In the genomic region with DNA sequence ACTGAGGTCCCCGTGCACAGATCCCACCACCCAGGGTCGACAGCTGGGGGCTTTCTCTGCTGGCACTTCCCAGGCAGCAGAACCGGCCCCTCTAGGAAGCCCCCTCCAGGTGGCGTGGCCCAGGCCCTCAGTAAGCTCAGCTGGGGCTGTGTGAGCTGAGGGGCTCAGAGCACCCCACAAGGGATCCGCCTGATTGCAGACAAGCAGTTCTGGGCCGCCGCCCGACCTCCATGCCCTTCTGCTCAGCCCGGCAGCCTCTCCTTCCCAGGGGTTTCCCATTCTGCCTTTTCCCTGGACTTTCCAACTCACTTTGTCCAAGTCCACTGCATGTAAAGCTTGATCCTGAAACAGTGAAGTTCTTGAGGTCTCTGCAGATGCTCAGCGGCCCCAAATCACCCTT, we compare ENCODE assay signal across 18 cellular contexts.
DNase-seq lines count a peak whose midpoint lies in the region; ATAC-seq, FAIRE-seq and TF ChIP-seq lines count a peak whose summit lies in the region.
"Had no signal": no experiment of that assay in that cellular context is flagged by ENCODE, and none has a peak within 500 bp of the region (broad histone marks: within the 10 kb centered on the region; RNA-seq: fewer than 3 reads in every experiment).

No MANE protein-coding gene starts in this region.

- POLR2A ChIA-PET in CD4-positive, alpha-beta T cell (lab: Charles Lee) = no interaction called here
- POLR2A ChIA-PET in activated B cell treated with CpG ODN at 0.5 μM for 24 hours (lab: Charles Lee) = interaction anchor here (1.4 kb wide), 1 partner anchor 24 kb away, joined by 4 read pairs; no protein-coding TSS in a partner anchor

- H3K36me3 ChIP-seq in kidney (ENCODE audit: control insufficient read depth in 1 of 2, insufficient read depth in 2 of 2, low read length in 2 of 2) (peaks cover 0 to 5% of the 10 kb centered on the region in 2 donors), prostate gland (no peaks in the 10 kb centered on the region)

- no peaks in the 10 kb centered on the region for H3K27me3 ChIP-seq in CD4-positive, alpha-beta T cell (ENCODE audit: control insufficient read depth, insufficient read depth, low read length)
- no peaks in the 10 kb centered on the region for H3K27me3 ChIP-seq in prostate gland (replicated peaks; ENCODE audit: insufficient read depth)

- WGBS in prostate gland = 92% methylated on average over 10 of the region's 10 CpGs

- H3K27ac Mint-ChIP-seq in activated naive CD4-positive, alpha-beta T cell treated with anti-CD3 and anti-CD28 coated beads, Interleukin-2, amount 50 U/mL, for 72 hours = peak overlapping the region; percentile 29 to 54
- H3K27ac Mint-ChIP-seq in activated naive CD4-positive, alpha-beta T cell treated with anti-CD3 and anti-CD28 coated beads, Interleukin-2, amount 10 ng/mL, durations not matched to agents 7 days and 5 days = no peak overlapping the region
- H3K27ac Mint-ChIP-seq in CD4-positive, alpha-beta T cell = peak overlapping the region; percentile 49
- H3K27ac Mint-ChIP-seq in activated B cell treated with CpG ODN at 0.5 μM for 24 hours = peak overlapping the region; percentile 35
- H3K27ac Mint-ChIP-seq in stimulated activated memory B cell treated with anti-CD40 and anti-IgM and Interleukin-4, amounts not matched to agents 10 μg/mL and 1 μg/mL and 100 μg/mL, for 72 hours = peak overlapping the region; percentile 62
- H3K27ac Mint-ChIP-seq: H9 had no signal

- no peak overlapping the region for H3K4me3 ChIP-seq in kidney (ENCODE audit: low read length in 2 of 2)
- no peak overlapping the region for H3K4me3 ChIP-seq in prostate gland
- H3K4me3 ChIP-seq: A549; BLaER1 treated with 17β-estradiol and CSF1 and Interleukin-3, amounts not matched to agents 10 nM and 100 nM had no signal

- TF ChIP-seq POLR2A in prostate gland (IDR thresholded peaks at IDR 0.05) = no peak

- peak; percentile 17 to 31 for ATAC-seq in activated naive CD4-positive, alpha-beta T cell treated with anti-CD3 and anti-CD28 coated beads, Interleukin-2, amount 50 U/mL, for 72 hours
- no peak for ATAC-seq in CD4-positive, alpha-beta T cell (ENCODE audit: poor library complexity)
- ATAC-seq in activated B cell treated with CpG ODN at 0.5 μM for 24 hours (ENCODE audit: low read depth) = no peak
- no peak for ATAC-seq in stimulated activated memory B cell treated with anti-CD40 and anti-IgM and Interleukin-4, amounts not matched to agents 10 μg/mL and 1 μg/mL and 100 μg/mL, for 72 hours
- ATAC-seq in activated CD4-positive, CD25-positive, alpha-beta regulatory T cell treated with anti-CD3 and anti-CD28 coated beads, Interleukin-2, amount 50 U/mL, for 24 hours = no peak
- ATAC-seq: A549 had no signal

- H3K4me1 Mint-ChIP-seq in activated naive CD4-positive, alpha-beta T cell treated with anti-CD3 and anti-CD28 coated beads, Interleukin-2, amount 10 ng/mL, durations not matched to agents 7 days and 5 days = peaks cover 6% of the 10 kb centered on the region
- peaks cover 6% of the 10 kb centered on the region for H3K4me1 Mint-ChIP-seq in CD4-positive, alpha-beta T cell (ENCODE audit: low read depth)
- H3K4me1 Mint-ChIP-seq in activated B cell treated with CpG ODN at 0.5 μM for 24 hours = peaks cover 13% of the 10 kb centered on the region
- peaks cover 16% of the 10 kb centered on the region for H3K4me1 Mint-ChIP-seq in stimulated activated memory B cell treated with anti-CD40 and anti-IgM and Interleukin-4, amounts not matched to agents 10 μg/mL and 1 μg/mL and 100 μg/mL, for 72 hours

- TF ChIP-seq CTCF in CD4-positive, alpha-beta T cell (IDR thresholded peaks at IDR 0.05) = no peak
- TF ChIP-seq CTCF in activated B cell treated with CpG ODN at 0.5 μM for 24 hours (IDR thresholded peaks at IDR 0.05) (no peak), kidney (IDR thresholded peaks at IDR 0.05; ENCODE audit: borderline replicate concordance, extremely low read depth, insufficient read depth) (no peak), prostate gland (IDR thresholded peaks at IDR 0.05) (no peak)

- peaks cover 0 to 3% of the 10 kb centered on the region in 2 donors for H3K9me3 Mint-ChIP-seq in activated naive CD4-positive, alpha-beta T cell treated with anti-CD3 and anti-CD28 coated beads, Interleukin-2, amount 50 U/mL, for 72 hours
- H3K9me3 Mint-ChIP-seq in activated naive CD4-positive, alpha-beta T cell treated with anti-CD3 and anti-CD28 coated beads, Interleukin-2, amount 10 ng/mL, durations not matched to agents 7 days and 5 days = peaks cover 2% of the 10 kb centered on the region
- H3K9me3 Mint-ChIP-seq in CD4-positive, alpha-beta T cell = no peaks in the 10 kb centered on the region
- H3K9me3 Mint-ChIP-seq in activated B cell treated with CpG ODN at 0.5 μM for 24 hours = no peaks in the 10 kb centered on the region
- H3K9me3 Mint-ChIP-seq in stimulated activated memory B cell treated with anti-CD40 and anti-IgM and Interleukin-4, amounts not matched to agents 10 μg/mL and 1 μg/mL and 100 μg/mL, for 72 hours = no peaks in the 10 kb centered on the region
- H3K9me3 Mint-ChIP-seq: H9 had no signal

- H3K4me3 Mint-ChIP-seq in activated naive CD4-positive, alpha-beta T cell treated with anti-CD3 and anti-CD28 coated beads, Interleukin-2, amount 10 ng/mL, durations not matched to agents 7 days and 5 days = no peak overlapping the region
- no peak overlapping the region for H3K4me3 Mint-ChIP-seq in CD4-positive, alpha-beta T cell
- H3K4me3 Mint-ChIP-seq in activated B cell treated with CpG ODN at 0.5 μM for 24 hours = no peak overlapping the region
- no peak overlapping the region for H3K4me3 Mint-ChIP-seq in stimulated activated memory B cell treated with anti-CD40 and anti-IgM and Interleukin-4, amounts not matched to agents 10 μg/mL and 1 μg/mL and 100 μg/mL, for 72 hours
- H3K4me3 Mint-ChIP-seq: CD4-positive, alpha-beta memory T cell; H9 had no signal

- no peaks in the 10 kb centered on the region for H3K27me3 Mint-ChIP-seq in activated naive CD4-positive, alpha-beta T cell treated with anti-CD3 and anti-CD28 coated beads, Interleukin-2, amount 10 ng/mL, durations not matched to agents 7 days and 5 days
- no peaks in the 10 kb centered on the region for H3K27me3 Mint-ChIP-seq in CD4-positive, alpha-beta T cell
- no peaks in the 10 kb centered on the region for H3K27me3 Mint-ChIP-seq in activated B cell treated with CpG ODN at 0.5 μM for 24 hours
- no peaks in the 10 kb centered on the region for H3K27me3 Mint-ChIP-seq in stimulated activated memory B cell treated with anti-CD40 and anti-IgM and Interleukin-4, amounts not matched to agents 10 μg/mL and 1 μg/mL and 100 μg/mL, for 72 hours
- H3K27me3 Mint-ChIP-seq: CD4-positive, alpha-beta memory T cell had no signal

- H3K4me1 ChIP-seq in kidney (ENCODE audit: control insufficient read depth in 1 of 2, insufficient read depth in 1 of 2, low read depth in 1 of 2, low read length in 2 of 2) = no peaks in the 10 kb centered on the region
- H3K4me1 ChIP-seq in prostate gland (replicated peaks) = peaks cover 5% of the 10 kb centered on the region
- H3K4me1 ChIP-seq: A549 had no signal

- H3K27ac ChIP-seq in CD4-positive, alpha-beta T cell (ENCODE audit: low read depth, low read length) = no peak overlapping the region
- no peak overlapping the region for H3K27ac ChIP-seq in kidney (ENCODE audit: low read depth in 2 of 2, low read length in 2 of 2)
- H3K27ac ChIP-seq in prostate gland = no peak overlapping the region
- H3K27ac ChIP-seq: A549; BLaER1 treated with 17β-estradiol and CSF1 and Interleukin-3, amounts not matched to agents 10 nM and 100 nM had no signal

- FAIRE-seq in kidney (lab: Jason Lieb, UNC) = no peak
- FAIRE-seq: A549, G401.6, GM12891 had no signal

- no peak overlapping the region for H3K9ac ChIP-seq in kidney (ENCODE audit: low read length in 2 of 2)
- H3K9ac ChIP-seq: BLaER1 treated with 17β-estradiol and CSF1 and Interleukin-3, amounts not matched to agents 10 nM and 100 nM had no signal

- DNase-seq in activated naive CD4-positive, alpha-beta T cell treated with anti-CD3 and anti-CD28 coated beads, Interleukin-2, amount 50 U/mL, for 72 hours (ENCODE audit: low spot score in 2 of 2) = no peak
- no peak for DNase-seq in activated naive CD4-positive, alpha-beta T cell treated with anti-CD3 and anti-CD28 coated beads, Interleukin-2, amount 10 ng/mL, durations not matched to agents 7 days and 5 days
- DNase-seq in CD4-positive, alpha-beta T cell = no peak
- DNase-seq in activated B cell treated with CpG ODN at 0.5 μM for 24 hours (no peak), kidney (no peak), prostate gland (ENCODE audit: low spot score) (no peak)
- DNase-seq: CD4-positive, alpha-beta memory T cell; DMS79 treated with DMSO at 0.1 percent for 48 hours; EL; GOT3; H9; IMR-90 had no signal

- H3K36me3 Mint-ChIP-seq in activated naive CD4-positive, alpha-beta T cell treated with anti-CD3 and anti-CD28 coated beads, Interleukin-2, amount 50 U/mL, for 72 hours = peaks cover 17 to 26% of the 10 kb centered on the region in 2 donors
- peaks cover 41% of the 10 kb centered on the region for H3K36me3 Mint-ChIP-seq in activated naive CD4-positive, alpha-beta T cell treated with anti-CD3 and anti-CD28 coated beads, Interleukin-2, amount 10 ng/mL, durations not matched to agents 7 days and 5 days
- peaks cover 55% of the 10 kb centered on the region for H3K36me3 Mint-ChIP-seq in CD4-positive, alpha-beta T cell (ENCODE audit: low read depth)
- peaks cover 62% of the 10 kb centered on the region for H3K36me3 Mint-ChIP-seq in activated B cell treated with CpG ODN at 0.5 μM for 24 hours (ENCODE audit: low read depth)
- H3K36me3 Mint-ChIP-seq in stimulated activated memory B cell treated with anti-CD40 and anti-IgM and Interleukin-4, amounts not matched to agents 10 μg/mL and 1 μg/mL and 100 μg/mL, for 72 hours = peaks cover 50% of the 10 kb centered on the region

- H3K9me3 ChIP-seq in CD4-positive, alpha-beta T cell (ENCODE audit: control insufficient read depth, low read length) = no peaks in the 10 kb centered on the region
- H3K9me3 ChIP-seq in kidney (ENCODE audit: control insufficient read depth in 1 of 2, low read length in 2 of 2) = peaks cover 0 to 2% of the 10 kb centered on the region in 2 donors
- no peaks in the 10 kb centered on the region for H3K9me3 ChIP-seq in prostate gland
- H3K9me3 ChIP-seq: A549; BLaER1 treated with 17β-estradiol and CSF1 and Interleukin-3, amounts not matched to agents 10 nM and 100 nM had no signal

- intact Hi-C loops in CD4-positive, alpha-beta T cell (cut with DNase I, micrococcal nuclease) = no loop called here
- intact Hi-C loops in activated B cell treated with CpG ODN at 0.5 μM for 24 hours (cut with micrococcal nuclease) (no loop called here), kidney (cut with DNase I) (no loop called here), prostate gland (cut with DNase I) (no loop called here)

- CTCF ChIA-PET in activated naive CD4-positive, alpha-beta T cell treated with anti-CD3 and anti-CD28 coated beads, Interleukin-2, amount 10 ng/mL, durations not matched to agents 7 days and 5 days (lab: Charles Lee) = interaction anchor here (0.9 kb wide), 1 partner anchor 45 kb away, joined by 3 read pairs; no protein-coding TSS in a partner anchor
- CTCF ChIA-PET in CD4-positive, alpha-beta T cell (lab: Charles Lee) = no interaction called here
- CTCF ChIA-PET in activated B cell treated with CpG ODN at 0.5 μM for 24 hours (lab: Charles Lee) = interaction anchor here (0.5 kb wide), 1 partner anchor 66 kb away, joined by 3 read pairs; no protein-coding TSS in a partner anchor

Comparison
In these comparisons a context has a peak if more than half of its experiments do, and no peak if none do; other contexts are left out.
1. ATAC-seq: peak in activated naive CD4-positive, alpha-beta T cell treated with anti-CD3 and anti-CD28 coated beads, Interleukin-2, amount 50 U/mL, for 72 hours (2 of 2); none in CD4-positive, alpha-beta T cell (single experiment), activated B cell treated with CpG ODN at 0.5 μM for 24 hours (single experiment), stimulated activated memory B cell treated with anti-CD40 and anti-IgM and Interleukin-4, amounts not matched to agents 10 μg/mL and 1 μg/mL and 100 μg/mL, for 72 hours (single experiment) and activated CD4-positive, CD25-positive, alpha-beta regulatory T cell treated with anti-CD3 and anti-CD28 coated beads, Interleukin-2, amount 50 U/mL, for 24 hours (0 of 2).